ENCODE assay signal across 33 cellular contexts in genomic region chr11:111554532-111554931, GRCh38. TPM values are rescaled to one million over a fixed set of nuclear protein-coding genes. Genes with fewer than 3 reads are reported as not detected.
DNase-seq lines count a peak whose midpoint lies in the region; TF ChIP-seq lines count a peak whose summit lies in the region.
"Had no signal": no experiment of that assay in that cellular context is flagged by ENCODE, and none has a peak within 500 bp of the region (broad histone marks: within the 10 kb centered on the region; RNA-seq: fewer than 3 reads in every experiment).

No MANE protein-coding gene starts in this region.

- BruUV-seq in PC-9 (replicated peaks; lab: Mats Ljungman, UMichigan) = no TSS peak

- H2AFZ ChIP-seq in PC-9 (peak overlapping the region; percentile 69), mesenchymal stem cell (ENCODE audit: low read depth, low read length) (no peak overlapping the region)
- H2AFZ ChIP-seq: GM23338 had no signal

- H3K79me1 ChIP-seq in mesenchymal stem cell (replicated peaks; ENCODE audit: low read length, poor library complexity, severe bottlenecking) = peaks cover 6% of the 10 kb centered on the region

- no peak overlapping the region for H2BK120ac ChIP-seq in mesenchymal stem cell (ENCODE audit: low read depth, low read length)

- H3K36me3 ChIP-seq in PC-9 (ENCODE audit: low read depth) (peaks cover 14% of the 10 kb centered on the region; the same call in 1 of the 2 replicates), skeletal muscle satellite cell (ENCODE audit: insufficient read depth, low read length) (peaks cover 17% of the 10 kb centered on the region), mesenchymal stem cell (ENCODE audit: control insufficient read depth in 1 of 2, insufficient read depth in 2 of 2, low read depth in 1 of 2, low read length in 2 of 2) (peaks cover 7 to 28% of the 10 kb centered on the region in 2 experiments)
- H3K36me3 ChIP-seq: right lobe of liver, suprapubic skin, WERI-Rb-1 had no signal

- H3K4me3 ChIP-seq in PC-9 = no peak overlapping the region; the same call in 1 of the 2 replicates
- no peak overlapping the region for H3K4me3 ChIP-seq in epithelial cell of esophagus (ENCODE audit: low read length)
- no peak overlapping the region for H3K4me3 ChIP-seq in skeletal muscle satellite cell (ENCODE audit: low read length)
- no peak overlapping the region for H3K4me3 ChIP-seq in mesenchymal stem cell (ENCODE audit: insufficient read depth in 1 of 2, low read depth in 1 of 2, low read length in 2 of 2)
- H3K4me3 ChIP-seq: GM12878, GM23338, right lobe of liver, suprapubic skin had no signal

- H3K9me3 ChIP-seq in PC-9 (ENCODE audit: insufficient read depth, low read depth) (peaks cover 12% of the 10 kb centered on the region), skeletal muscle satellite cell (replicated peaks; ENCODE audit: low read length) (peaks cover 2% of the 10 kb centered on the region), mesenchymal stem cell (ENCODE audit: control insufficient read depth, low read length) (no peaks in the 10 kb centered on the region)
- H3K9me3 ChIP-seq: right lobe of liver, suprapubic skin had no signal

- H4K91ac ChIP-seq in mesenchymal stem cell (ENCODE audit: low read length) = no peak overlapping the region

- peaks cover 23% of the 10 kb centered on the region for H3K4me1 ChIP-seq in PC-9 (replicated peaks; ENCODE audit: insufficient read depth)
- peaks cover 46% of the 10 kb centered on the region for H3K4me1 ChIP-seq in skeletal muscle satellite cell (ENCODE audit: control insufficient read depth, insufficient read depth, low read length)
- H3K4me1 ChIP-seq in mesenchymal stem cell (ENCODE audit: control insufficient read depth, insufficient read depth, low read depth, low read length) = peaks cover 4% of the 10 kb centered on the region
- H3K4me1 ChIP-seq: right lobe of liver, suprapubic skin had no signal

- H3K14ac ChIP-seq in mesenchymal stem cell (ENCODE audit: low read length in 2 of 2) = no peak overlapping the region

- CTCF ChIA-PET in PC-9 (lab: Charles Lee) = no interaction called here

- no peak overlapping the region for H3K18ac ChIP-seq in mesenchymal stem cell (ENCODE audit: low read depth in 1 of 2, low read length in 2 of 2)

- H4K8ac ChIP-seq in mesenchymal stem cell (ENCODE audit: low read length) = no peak overlapping the region

- H2BK15ac ChIP-seq in mesenchymal stem cell (ENCODE audit: low read depth, poor library complexity, severe bottlenecking) = no peak overlapping the region

- peak overlapping the region; percentile 98 for H3K27ac Mint-ChIP-seq in HFFc6
- H3K27ac Mint-ChIP-seq: activated CD4-positive, alpha-beta T cell treated with anti-CD3 and anti-CD28 coated beads, Interleukin-2, amount 10 ng/mL, durations not matched to agents 24 days and 14 days; brain; GM23338; stimulated activated naive B cell treated with anti-CD40 and anti-IgM and Interleukin-4, amounts not matched to agents 10 μg/mL and 1 μg/mL and 100 μg/mL, for 72 hours; T-helper 2 cell treated with Interferon-gamma antibody and Interleukin-4, amounts not matched to agents 5 μg/mL and 100 μg/mL, for 36 hours had no signal

- peaks cover 66% of the 10 kb centered on the region for H3K4me1 Mint-ChIP-seq in HFFc6 (ENCODE audit: low read depth)
- H3K4me1 Mint-ChIP-seq: activated CD4-positive, alpha-beta T cell treated with anti-CD3 and anti-CD28 coated beads, Interleukin-2, amount 10 ng/mL, durations not matched to agents 24 days and 14 days; CD4-positive, CD25-positive, alpha-beta regulatory T cell; neural crest cell had no signal

- intact Hi-C loops in PC-9 (cut with micrococcal nuclease; ENCODE audit: unreplicated experiment) = no loop called here

- no peak overlapping the region for H3K4ac ChIP-seq in mesenchymal stem cell (ENCODE audit: low read depth in 1 of 2, low read length in 2 of 2)

- no peak overlapping the region; the same call in 1 of the 2 replicates for H3K4me3 Mint-ChIP-seq in HFFc6
- H3K4me3 Mint-ChIP-seq: activated CD4-positive, alpha-beta T cell treated with anti-CD3 and anti-CD28 coated beads, Interleukin-2, amount 10 ng/mL, durations not matched to agents 24 days and 14 days; activated T-cell treated with anti-CD3 and anti-CD28 coated beads, Interleukin-2, amount 50 U/mL, for 4 hours; CD4-positive, CD25-positive, alpha-beta regulatory T cell; GM23338; neural crest cell; stimulated activated naive B cell treated with anti-CD40 and anti-IgM and Interleukin-4, amounts not matched to agents 10 μg/mL and 1 μg/mL and 100 μg/mL, for 72 hours; T-helper 2 cell treated with Interferon-gamma antibody and Interleukin-4, amounts not matched to agents 5 μg/mL and 100 μg/mL, for 36 hours had no signal

- H3K9ac ChIP-seq in skeletal muscle satellite cell (ENCODE audit: low read depth, low read length) = peak overlapping the region; percentile 22
- H3K9ac ChIP-seq in mesenchymal stem cell (ENCODE audit: low read length) = no peak overlapping the region

- no peaks in the 10 kb centered on the region for H3K79me2 ChIP-seq in PC-9 (ENCODE audit: low read depth)

- H2AK5ac ChIP-seq in mesenchymal stem cell (ENCODE audit: low read length, severe bottlenecking) = no peak overlapping the region

- H3K9me2 ChIP-seq in PC-9 (ENCODE audit: insufficient read depth) = no peaks in the 10 kb centered on the region

- H3K4me2 ChIP-seq in PC-9 (peak overlapping the region; percentile 53), skeletal muscle satellite cell (ENCODE audit: low read length) (no peak overlapping the region), mesenchymal stem cell (ENCODE audit: low read length, poor library complexity, severe bottlenecking) (no peak overlapping the region)
- H3K4me2 ChIP-seq: GM23338 had no signal

- H3K27me3 Mint-ChIP-seq in HFFc6 (ENCODE audit: insufficient read depth) = peaks cover 4% of the 10 kb centered on the region

- no peaks in the 10 kb centered on the region for H4K20me1 ChIP-seq in PC-9 (ENCODE audit: insufficient read depth)

- no peak for DNase-seq in HFFc6
- DNase-seq in PC-9 = peak in 1 of 2 experiments; percentile 83
- peak; percentile 93 for DNase-seq in epithelial cell of esophagus (ENCODE audit: low read depth)
- DNase-seq in T-helper 9 cell = no peak
- no peak for DNase-seq in cerebellar cortex (ENCODE audit: low spot score)
- DNase-seq in mesenchymal stem cell = no peak
- DNase-seq: activated CD4-positive, alpha-beta T cell treated with anti-CD3 and anti-CD28 coated beads, Interleukin-2, amount 10 ng/mL, durations not matched to agents 24 days and 14 days; activated T-cell treated with anti-CD3 and anti-CD28 coated beads, Interleukin-2, amount 50 U/mL, for 4 hours; CD4-positive, CD25-positive, alpha-beta regulatory T cell; effector CD4-positive, alpha-beta T cell; foreskin melanocyte; left cardiac atrium; MM.1S; NCI-H1417; NCI-H2081; NCI-H345; NCI-H774; right lobe of liver; stimulated activated CD4-positive, alpha-beta T cell treated with anti-CD3 and anti-CD28 coated beads, Interleukin-15, amount 100 ng/mL, for 24 hours; stimulated activated naive B cell treated with anti-CD40 and anti-IgM and Interleukin-4, amounts not matched to agents 10 μg/mL and 1 μg/mL and 100 μg/mL, for 72 hours; WERI-Rb-1 had no signal

- H3K9me3 Mint-ChIP-seq in HFFc6 = peaks cover 19% of the 10 kb centered on the region
- H3K9me3 Mint-ChIP-seq: T-helper 2 cell treated with Interferon-gamma antibody and Interleukin-4, amounts not matched to agents 5 μg/mL and 100 μg/mL, for 36 hours had no signal

- TF ChIP-seq CTCF in HFFc6 (IDR thresholded peaks at IDR 0.05) = no peak
- no peak for TF ChIP-seq CTCF in PC-9 (conservative IDR thresholded peaks at IDR 0.05)
- no peak for TF ChIP-seq CTCF in epithelial cell of esophagus (IDR thresholded peaks at IDR 0.05; ENCODE audit: insufficient read depth, low read depth, low read length, missing control alignments)

- H3K36me3 Mint-ChIP-seq in HFFc6 (ENCODE audit: low read depth) = peaks cover 63% of the 10 kb centered on the region

- peaks cover 18% of the 10 kb centered on the region; the same call in 1 of the 2 replicates for H3F3A ChIP-seq in PC-9 (ENCODE audit: insufficient read depth, low read depth)

- no peak overlapping the region for H2BK12ac ChIP-seq in mesenchymal stem cell (ENCODE audit: low read length in 2 of 2)

- no peak overlapping the region for H3K23ac ChIP-seq in mesenchymal stem cell (ENCODE audit: low read length in 2 of 2)

- H3K27ac ChIP-seq in PC-9 = peak overlapping the region; percentile 85
- H3K27ac ChIP-seq in mesenchymal stem cell (ENCODE audit: low read length, poor library complexity, severe bottlenecking) = no peak overlapping the region
- H3K27ac ChIP-seq: right lobe of liver, suprapubic skin, WERI-Rb-1 had no signal

- POLR2A ChIA-PET in PC-9 (lab: Charles Lee; ENCODE audit: unreplicated experiment) = interaction anchor here (0.9 kb wide), 2 partner anchors 292 to 1107 kb away, joined by 3 to 4 read pairs; no protein-coding TSS in a partner anchor

- H3K27me3 ChIP-seq in PC-9 (ENCODE audit: insufficient read depth, low read depth) (no peaks in the 10 kb centered on the region), skeletal muscle satellite cell (ENCODE audit: control insufficient read depth, insufficient read depth, low read length) (no peaks in the 10 kb centered on the region), mesenchymal stem cell (ENCODE audit: control insufficient read depth in 1 of 2, insufficient read depth in 1 of 2, low read length in 2 of 2) (no peaks in the 10 kb centered on the region)
- H3K27me3 ChIP-seq: right lobe of liver, suprapubic skin had no signal

- H2BK5ac ChIP-seq in mesenchymal stem cell (ENCODE audit: low read depth, low read length, poor library complexity, severe bottlenecking) = no peak overlapping the region

RNA-seq across cellular contexts. Expression of gene LAYN, which starts 14.0 kb away (rescaled TPM):
- 100 to 1,000 TPM in 5 of 6 experiments, 10 to 100 TPM in 1; 79.1 to 148 (median 132) TPM for total RNA-seq in HFFc6 (2021; fragmentation: NEBNext Ultra II Directional; extraction: Animal tissue kit (Norgen Biotek cat#: 25700))
- total RNA-seq in PC-9 (2021) = 19.9 and 22.2 TPM in 2 replicates
- total RNA-seq in skeletal muscle satellite cell (2012; rRNA removed) = 7.0 and 11.4 TPM in 2 replicates
- 41.2 TPM for polyA plus RNA-seq in mesenchymal stem cell (2013, experiment 1 of 2)
- 40.6 TPM for polyA plus RNA-seq in mesenchymal stem cell (2013, experiment 2 of 2)
- total RNA-seq: GM12878 had no signal

RNA-seq across cellular contexts. Expression of gene HOATZ, which starts 40.0 kb away (rescaled TPM):
- not detected for total RNA-seq in HFFc6 (2021; fragmentation: NEBNext Ultra II Directional; extraction: Animal tissue kit (Norgen Biotek cat#: 25700))
- total RNA-seq in PC-9 (2021) = not detected in 2 replicates
- total RNA-seq in skeletal muscle satellite cell (2012; rRNA removed) = not detected in 2 replicates
- polyA plus RNA-seq in mesenchymal stem cell (2013, experiment 1 of 2) = 0.07 TPM
- polyA plus RNA-seq in mesenchymal stem cell (2013, experiment 2 of 2) = 0.07 TPM
- total RNA-seq: activated CD4-positive, alpha-beta T cell treated with anti-CD3 and anti-CD28 coated beads, Interleukin-2, amount 10 ng/mL, durations not matched to agents 24 days and 14 days; activated T-cell treated with anti-CD3 and anti-CD28 coated beads, Interleukin-2, amount 50 U/mL, for 4 hours; CD4-positive, CD25-positive, alpha-beta regulatory T cell; Daoy; epithelial cell of proximal tubule; GM23338; left cardiac atrium; lung microvascular endothelial cell; neural crest cell; right lobe of liver; suprapubic skin; ureter had no signal
- polyA plus RNA-seq: adipose tissue; CD4-positive, CD25-positive, alpha-beta regulatory T cell; GM12878; GM23338 had no signal

RNA-seq across cellular contexts. Expression of gene BTG4, which starts 42.3 kb away (rescaled TPM):
- not detected for total RNA-seq in HFFc6 (2021; fragmentation: NEBNext Ultra II Directional; extraction: Animal tissue kit (Norgen Biotek cat#: 25700))
- total RNA-seq in PC-9 (2021) = not detected in 2 replicates
- 0.25 TPM in 1 of 2 replicates, not detected in the other for total RNA-seq in skeletal muscle satellite cell (2012; rRNA removed)
- polyA plus RNA-seq in mesenchymal stem cell (2013, experiment 1 of 2) = 0.07 TPM
- 0.04 TPM for polyA plus RNA-seq in mesenchymal stem cell (2013, experiment 2 of 2)
- total RNA-seq: activated CD4-positive, alpha-beta T cell treated with anti-CD3 and anti-CD28 coated beads, Interleukin-2, amount 10 ng/mL, durations not matched to agents 24 days and 14 days; CD4-positive, CD25-positive, alpha-beta regulatory T cell; Daoy; epithelial cell of proximal tubule; GM12878; left cardiac atrium; lung microvascular endothelial cell; neural crest cell; right lobe of liver; suprapubic skin; ureter had no signal
- polyA plus RNA-seq: adipose tissue had no signal

RNA-seq across cellular contexts. Expression of gene SIK2, which starts 47.7 kb away (rescaled TPM):
- total RNA-seq in HFFc6 (2021; fragmentation: NEBNext Ultra II Directional; extraction: Animal tissue kit (Norgen Biotek cat#: 25700)) = 10 to 100 TPM; 15.4 to 25.5 (median 18.0) TPM
- total RNA-seq in PC-9 (2021) = 16.2 and 16.6 TPM in 2 replicates
- total RNA-seq in skeletal muscle satellite cell (2012; rRNA removed) = 8.4 and 8.5 TPM in 2 replicates
- polyA plus RNA-seq in mesenchymal stem cell (2013, experiment 1 of 2) = 8.1 TPM
- polyA plus RNA-seq in mesenchymal stem cell (2013, experiment 2 of 2) = 8.1 TPM
